8 cellular contexts compared by ENCODE assay signal in the genomic region with DNA sequence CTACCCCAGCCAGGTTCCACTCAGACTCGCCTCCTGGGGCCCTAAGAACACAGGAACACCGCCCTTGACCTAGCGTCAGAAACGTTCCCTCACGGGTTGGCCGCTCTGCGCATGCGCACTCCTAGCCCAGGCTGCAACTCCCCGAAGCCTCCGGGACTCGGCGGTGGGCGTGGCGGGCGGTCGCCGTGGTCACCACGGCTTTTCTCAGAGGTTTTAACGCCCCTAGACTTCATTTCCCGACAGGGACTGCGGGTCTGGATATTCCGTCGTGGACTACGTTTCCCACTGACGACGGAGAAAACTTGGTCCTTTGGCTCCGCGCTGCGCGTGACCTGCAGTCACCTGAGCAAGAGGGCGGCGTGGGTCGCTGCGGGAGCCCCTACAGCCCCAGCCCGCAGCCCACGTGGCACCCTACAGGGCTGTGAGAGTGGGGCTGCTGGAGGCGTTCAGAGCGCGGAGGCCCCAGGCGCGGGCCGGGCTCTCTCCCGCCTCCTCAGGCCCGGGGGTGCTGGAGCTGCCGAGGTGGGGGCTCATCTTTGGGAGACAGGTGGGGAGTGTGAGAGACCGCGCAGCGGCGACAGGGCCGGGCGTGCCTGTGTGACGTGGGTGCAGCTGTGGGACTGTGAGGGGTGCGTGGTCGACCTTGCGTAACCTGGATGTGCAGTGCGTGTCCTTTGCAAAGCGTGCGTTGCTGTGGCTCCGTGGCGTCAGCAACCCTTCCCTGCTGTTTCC. TPM values are rescaled to one million over a fixed set of nuclear protein-coding genes. Genes with fewer than 3 reads are reported as not detected.
A peak's percentile ranks its signal among the peaks of the same experiment; 100 is the strongest.
DNase-seq lines count a peak whose midpoint lies in the region; ATAC-seq lines count a peak whose summit lies in the region.

No MANE protein-coding gene starts in this region.

- no peaks in the 10 kb centered on the region for H3K36me3 Mint-ChIP-seq in T-helper 17 cell (ENCODE audit: low read depth)

- DNase-seq in H7 (peak; percentile 89), T-helper 17 cell (peak; percentile 8 to 20 (median 12)), lung microvascular endothelial cell (ENCODE audit: low read depth in 2 of 2) (peak; percentile 20 to 33), SW 1271 (lab: John Stamatoyannopoulos, UW) (no peak)
- DNase-seq in effector memory CD4-positive, alpha-beta T cell, result peak in 1 of 3 donors; percentile 3
- peak in 2 of 3 donors; percentile 2 to 8 for DNase-seq in stimulated activated CD4-positive, alpha-beta T cell treated with anti-CD3 and anti-CD28 coated beads, TNF-alpha, amount 100 ng/mL, for 1 hour (ENCODE audit: low read depth in 3 of 3, low spot score in 1 of 3)

- no peaks in the 10 kb centered on the region for H3K4me1 ChIP-seq in effector memory CD4-positive, alpha-beta T cell (ENCODE audit: control insufficient read depth, insufficient read depth, low read length, poor library complexity, severe bottlenecking)

- peak; percentile 70 for ATAC-seq in T-helper 17 cell
- ATAC-seq in HG03457 (IDR thresholded peaks at IDR 0.05; ENCODE audit: unreplicated experiment), result no peak
- ATAC-seq in HG03354 (IDR thresholded peaks at IDR 0.05; ENCODE audit: poor library complexity, severe bottlenecking, unreplicated experiment), result no peak

- H3K4me1 Mint-ChIP-seq in T-helper 17 cell, result no peaks in the 10 kb centered on the region

- peak overlapping the region; percentile 49 for H3K4me3 Mint-ChIP-seq in T-helper 17 cell

- H3K27ac Mint-ChIP-seq in T-helper 17 cell, result no peak overlapping the region

- no peaks in the 10 kb centered on the region for H3K27me3 ChIP-seq in H7 (ENCODE audit: control insufficient read depth, insufficient read depth, low read length)
- H3K27me3 ChIP-seq in effector memory CD4-positive, alpha-beta T cell (replicated peaks; ENCODE audit: control insufficient read depth, insufficient read depth, low read length, poor library complexity, severe bottlenecking), result peaks cover 3% of the 10 kb centered on the region

- H3K27me3 Mint-ChIP-seq in T-helper 17 cell, result peaks cover 7% of the 10 kb centered on the region

- H3K27ac ChIP-seq in effector memory CD4-positive, alpha-beta T cell (ENCODE audit: insufficient read depth, low read length, poor library complexity, severe bottlenecking), result no peak overlapping the region

- H3K36me3 ChIP-seq in H7 (replicated peaks; ENCODE audit: control insufficient read depth, insufficient read depth, low read length), result no peaks in the 10 kb centered on the region
- no peaks in the 10 kb centered on the region for H3K36me3 ChIP-seq in effector memory CD4-positive, alpha-beta T cell (ENCODE audit: control insufficient read depth, insufficient read depth, low read length)

- peak overlapping the region; percentile 40; the same call in 1 of the 2 replicates for H3K4me3 ChIP-seq in H7 (ENCODE audit: insufficient read depth, low read depth, low read length)
- peak overlapping the region; percentile 31 for H3K4me3 ChIP-seq in effector memory CD4-positive, alpha-beta T cell (ENCODE audit: insufficient read depth, low read depth, low read length, poor library complexity, severe bottlenecking)

- no peaks in the 10 kb centered on the region for H3K9me3 ChIP-seq in T-helper 17 cell (ENCODE audit: control insufficient read depth, low read length, poor library complexity, severe bottlenecking)
- peaks cover 13% of the 10 kb centered on the region for H3K9me3 ChIP-seq in effector memory CD4-positive, alpha-beta T cell (ENCODE audit: control insufficient read depth, low read length)

RNA-seq across cellular contexts. Expression of a gene that starts 38.0 kb away (rescaled TPM):
- total RNA-seq in H7 (2014; rRNA removed; shearing (Covaris generic)), result 2.4 and 3.0 TPM in 2 replicates
- total RNA-seq in T-helper 17 cell (1 to 10 TPM; 8.0 to 9.9 TPM), lung microvascular endothelial cell (2.0 and 3.8 TPM in 2 replicates)

Comparison
In these comparisons a context has a peak if more than half of its experiments do, and no peak if none do; other contexts are left out.
1. DNase-seq: peak in H7 (single experiment), T-helper 17 cell (3 of 3), lung microvascular endothelial cell (2 of 2) and stimulated activated CD4-positive, alpha-beta T cell treated with anti-CD3 and anti-CD28 coated beads, TNF-alpha, amount 100 ng/mL, for 1 hour (2 of 3); none in SW 1271 (0 of 2).